Comparison of ENCODE assay signal across 1 cellular context in genomic region chr7:100546129-100546867, GRCh38.
TF ChIP-seq lines count a peak whose summit lies in the region.

No MANE protein-coding gene starts in this region.

TF ChIP-seq in K562, 482 proteins besides CTCF, POLR2A, EP300 and RAD21:
- TF ChIP-seq DDX20 (tag; IDR thresholded peaks at IDR 0.05; ENCODE audit: low read depth) = no peak
- peak; percentile 37; the same call in 1 of the 2 replicates for TF ChIP-seq ZFX (CRISPR knock-in tag; IDR thresholded peaks at IDR 0.05)
- TF ChIP-seq MEIS2 (IDR thresholded peaks at IDR 0.05; ENCODE audit: partially characterized antibody) = peak; percentile 1
- TF ChIP-seq ZNF589 (CRISPR knock-in tag; IDR thresholded peaks at IDR 0.05; ENCODE audit: low read depth) = peak; percentile 7; the same call in 1 of the 2 replicates
- peak in 1 of 2 experiments; percentile 25; a peak in 1 of 4 replicates for TF ChIP-seq MNT (conservative IDR thresholded peaks at IDR 0.05)
- peak; percentile 46; the same call in 1 of the 2 replicates for TF ChIP-seq SP1 (CRISPR knock-in tag; IDR thresholded peaks at IDR 0.05)
- TF ChIP-seq CBX3 (IDR thresholded peaks at IDR 0.05; ENCODE audit: borderline replicate concordance in 1 of 2, low read length in 2 of 2) = no peak
- no peak for TF ChIP-seq ZNF282 (CRISPR knock-in tag; IDR thresholded peaks at IDR 0.05)
- TF ChIP-seq BMI1 (IDR thresholded peaks at IDR 0.05; ENCODE audit: low read length) = no peak
- no peak for TF ChIP-seq FOXA3 (CRISPR knock-in tag; conservative IDR thresholded peaks at IDR 0.05 in 1 of 2, IDR thresholded peaks at IDR 0.05 in 1 of 2)
- no peak for TF ChIP-seq ZNF174 (CRISPR knock-in tag; IDR thresholded peaks at IDR 0.05)
- TF ChIP-seq DACH1 (IDR thresholded peaks at IDR 0.05; ENCODE audit: partially characterized antibody) = no peak
- no peak for TF ChIP-seq ILF3 (IDR thresholded peaks at IDR 0.05; ENCODE audit: borderline replicate concordance)
- TF ChIP-seq PKNOX1 (IDR thresholded peaks at IDR 0.05) = peak; percentile 62
- 0 out of 2 replicates have a peak, but pooled peaks have one; percentile 13 for TF ChIP-seq ZNF766 (CRISPR knock-in tag; conservative IDR thresholded peaks at IDR 0.05)
- peak; percentile 14 for TF ChIP-seq TBP (optimal IDR thresholded peaks at IDR 0.05; ENCODE audit: low read depth, low read length)
- TF ChIP-seq FOXK2 (conservative IDR thresholded peaks at IDR 0.05 in 1 of 2, IDR thresholded peaks at IDR 0.05 in 1 of 2; ENCODE audit: low read depth in 2 of 2) = peak in 1 of 2 experiments; percentile 14; a peak in 1 of 4 replicates
- TF ChIP-seq RFX5 (IDR thresholded peaks at IDR 0.05; ENCODE audit: low read depth, low read length) = no peak
- TF ChIP-seq DNMT1 (IDR thresholded peaks at IDR 0.05) = no peak
- no peak for TF ChIP-seq CHD1 (IDR thresholded peaks at IDR 0.05; ENCODE audit: low read length)
- no peak for TF ChIP-seq SMARCE1 (IDR thresholded peaks at IDR 0.05)
- no peak for TF ChIP-seq ZNF561 (CRISPR knock-in tag; conservative IDR thresholded peaks at IDR 0.05)
- TF ChIP-seq ZC3H4 (CRISPR knock-in tag; IDR thresholded peaks at IDR 0.05; ENCODE audit: borderline replicate concordance) = no peak
- TF ChIP-seq TSC22D4 (tag; IDR thresholded peaks at IDR 0.05) = no peak
- no peak for TF ChIP-seq HSF4 (CRISPR knock-in tag; IDR thresholded peaks at IDR 0.05; ENCODE audit: borderline replicate concordance)
- TF ChIP-seq NONO (IDR thresholded peaks at IDR 0.05; ENCODE audit: low read depth in 2 of 2, low read length in 1 of 2) = no peak
TF ChIP-seq in K562: peak in this region for 9.
